23 cellular contexts compared by ENCODE assay signal in the genomic region with DNA sequence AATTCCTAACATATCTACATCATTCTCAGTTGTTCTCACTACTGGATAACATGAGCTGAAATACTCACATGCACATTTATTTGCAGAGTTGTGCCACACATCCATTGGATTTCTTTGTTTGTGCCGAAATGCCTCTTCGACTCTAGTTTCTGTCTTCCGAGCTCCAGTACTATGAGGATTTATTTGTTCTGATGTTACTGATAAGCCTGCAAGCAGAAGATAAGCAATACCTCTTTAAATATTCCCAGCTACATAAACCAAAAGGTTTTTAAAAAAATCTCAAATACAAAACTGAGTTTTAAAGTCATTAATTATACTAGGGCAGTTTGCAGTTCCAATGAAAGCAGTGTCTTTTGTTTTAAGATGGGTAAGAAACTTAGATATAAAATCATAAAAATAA.
"Had no signal": no experiment of that assay in that cellular context is flagged by ENCODE, and none has a peak within 500 bp of the region (broad histone marks: within the 10 kb centered on the region; RNA-seq: fewer than 3 reads in every experiment).

No MANE protein-coding gene starts in this region.

- H3K9me3 ChIP-seq: SJCRH30 had no signal

- H3K4me3 Mint-ChIP-seq: activated naive CD4-positive, alpha-beta T cell treated with anti-CD3 and anti-CD28 coated beads for 36 hours; activated naive CD8-positive, alpha-beta T cell; activated T-cell treated with anti-CD3 and anti-CD28 coated beads, Interleukin-2, amount 50 U/mL, for 4 hours; T-helper 17 cell had no signal

- H3K27me3 Mint-ChIP-seq: activated naive CD8-positive, alpha-beta T cell; T-helper 17 cell had no signal

- ATAC-seq: activated T-cell treated with anti-CD3 and anti-CD28 coated beads, Interleukin-2, amount 50 U/mL, for 4 hours; SK-N-SH treated with all-trans-retinoic acid at 6 μM for 48 hours; T-helper 17 cell had no signal

- H3K27ac ChIP-seq: SJCRH30, WERI-Rb-1 had no signal

- DNase-seq: activated CD4-positive, alpha-beta T cell treated with anti-CD3 and anti-CD28 coated beads for 4 hours; activated CD8-positive, alpha-beta memory T cell treated with anti-CD3 and anti-CD28 coated beads for 24 hours; activated effector memory CD4-positive, alpha-beta T cell treated with anti-CD3 and anti-CD28 coated beads, Interleukin-2, amount 50 U/mL, for 16 hours; activated naive CD4-positive, alpha-beta T cell treated with anti-CD3 and anti-CD28 coated beads for 36 hours; activated T-cell treated with anti-CD3 and anti-CD28 coated beads, Interleukin-2, amount 50 U/mL, for 4 hours; MM.1S; NCI-H1105; NCI-H1436; NCI-H1694 treated with DMSO at 0.1 percent for 48 hours; NCI-H2029 treated with DMSO at 0.1 percent for 48 hours; NCI-H345; NCI-H510A; NCI-H526 treated with DMSO at 0.1 percent for 48 hours; NCI-H82; Right ventricle myocardium superior; RPMI8226; SJCRH30; SW 1271; T-helper 17 cell; T-helper 9 cell; WERI-Rb-1 had no signal

- H3K27ac Mint-ChIP-seq: activated naive CD4-positive, alpha-beta T cell treated with anti-CD3 and anti-CD28 coated beads for 36 hours had no signal

- H3K4me3 ChIP-seq: SJCRH30 had no signal

- H3K27me3 ChIP-seq: SJCRH30 had no signal

- H3K9me3 Mint-ChIP-seq: activated naive CD4-positive, alpha-beta T cell treated with anti-CD3 and anti-CD28 coated beads for 36 hours; activated T-cell treated with anti-CD3 and anti-CD28 coated beads, Interleukin-2, amount 50 U/mL, for 4 hours had no signal
